13 cellular contexts compared by ENCODE assay signal in genomic region chr10:35306852-35307251, GRCh38. TPM values are rescaled to one million over a fixed set of nuclear protein-coding genes. Genes with fewer than 3 reads are reported as not detected.
DNase-seq lines count a peak whose midpoint lies in the region; ATAC-seq and TF ChIP-seq lines count a peak whose summit lies in the region.
"Had no signal": no experiment of that assay in that cellular context is flagged by ENCODE, and none has a peak within 500 bp of the region (broad histone marks: within the 10 kb centered on the region; RNA-seq: fewer than 3 reads in every experiment).

No MANE protein-coding gene starts in this region.

- peaks cover 17% of the 10 kb centered on the region; the same call in 1 of the 2 replicates for H3K4me1 Mint-ChIP-seq in HFFc6 (ENCODE audit: low read depth)

- intact Hi-C loops in colonic mucosa (cut with DNase I) (no loop called here), mucosa of descending colon (cut with DNase I, micrococcal nuclease) (no loop called here)

- H3K9ac ChIP-seq in colonic mucosa (ENCODE audit: low read depth in 2 of 2, low read length in 2 of 2), result no peak overlapping the region

- H3K4me1 ChIP-seq in colonic mucosa, result no peaks in the 10 kb centered on the region
- H3K4me1 ChIP-seq in mucosa of descending colon (ENCODE audit: low read depth), result no peaks in the 10 kb centered on the region

- in situ Hi-C loops in Caki2 (cut with HindIII; ENCODE audit: low pct_unique_long_range_greater_than_20kb, low sequenced_read_pairs), result no loop called here

- H3K27me3 Mint-ChIP-seq in HFFc6 (ENCODE audit: insufficient read depth), result peaks cover 3% of the 10 kb centered on the region; the same call in 1 of the 2 replicates

- peak; percentile 90 for ATAC-seq in mucosa of descending colon
- no peak for ATAC-seq in GM21723 (IDR thresholded peaks at IDR 0.05; ENCODE audit: unreplicated experiment)
- ATAC-seq in HG02973 (IDR thresholded peaks at IDR 0.05; ENCODE audit: unreplicated experiment), result no peak

- no peaks in the 10 kb centered on the region for H3K9me3 Mint-ChIP-seq in HFFc6
- H3K9me3 Mint-ChIP-seq: neural crest cell had no signal

- H3K4me3 ChIP-seq in LNCaP clone FGC (ENCODE audit: low read depth, low read length), result no peak overlapping the region
- no peak overlapping the region for H3K4me3 ChIP-seq in colonic mucosa
- no peak overlapping the region for H3K4me3 ChIP-seq in mucosa of descending colon
- H3K4me3 ChIP-seq: suprapubic skin had no signal

- peak; percentile 65 for DNase-seq in Caki2 (ENCODE audit: low read depth)
- DNase-seq in LNCaP clone FGC (ENCODE audit: low read depth), result peak; percentile 59
- peak; percentile 23 for DNase-seq in colonic mucosa
- DNase-seq in mucosa of descending colon, result peak in 2 of 3 donors; percentile 45 to 47
- DNase-seq in foreskin melanocyte, result no peak
- no peak for DNase-seq in HFFc6
- DNase-seq: activated effector memory CD4-positive, alpha-beta T cell treated with Interleukin-2 at 50 U/mL for 16 hours; cortex of kidney; stimulated activated CD4-positive, alpha-beta T cell treated with anti-CD3 and anti-CD28 coated beads, Interleukin-2, amount 100 ng/mL, for 24 hours had no signal

- no peak for TF ChIP-seq CTCF in LNCaP clone FGC (IDR thresholded peaks at IDR 0.05; ENCODE audit: control insufficient read depth, extremely low read depth, insufficient read depth)
- no peak for TF ChIP-seq CTCF in colonic mucosa (IDR thresholded peaks at IDR 0.05)
- no peak for TF ChIP-seq CTCF in mucosa of descending colon (IDR thresholded peaks at IDR 0.05)
- no peak for TF ChIP-seq CTCF in HFFc6 (IDR thresholded peaks at IDR 0.05)

- no peaks in the 10 kb centered on the region for H3K27me3 ChIP-seq in colonic mucosa
- H3K27me3 ChIP-seq: suprapubic skin had no signal

- no peaks in the 10 kb centered on the region for H3K36me3 Mint-ChIP-seq in HFFc6 (ENCODE audit: low read depth)

- no peak overlapping the region for H3K27ac ChIP-seq in colonic mucosa
- H3K27ac ChIP-seq: suprapubic skin had no signal

- no peak overlapping the region for H3K4me3 Mint-ChIP-seq in HFFc6
- H3K4me3 Mint-ChIP-seq: neural crest cell had no signal

- no peak overlapping the region for H3K27ac Mint-ChIP-seq in HFFc6

- H3K36me3 ChIP-seq in colonic mucosa (no peaks in the 10 kb centered on the region), mucosa of descending colon (ENCODE audit: low read depth) (no peaks in the 10 kb centered on the region)
- H3K36me3 ChIP-seq: suprapubic skin had no signal

- H3K9me3 ChIP-seq in colonic mucosa, result no peaks in the 10 kb centered on the region
- no peaks in the 10 kb centered on the region for H3K9me3 ChIP-seq in mucosa of descending colon
- H3K9me3 ChIP-seq: suprapubic skin had no signal

RNA-seq across cellular contexts. Expression of gene CCNY, which starts 29.5 kb away (rescaled TPM):
- total RNA-seq in Caki2 (2014; rRNA removed; shearing (Covaris generic); ENCODE audit: low replicate concordance), result 42.1 and 47.8 TPM in 2 replicates
- total RNA-seq in colonic mucosa (10 to 100 TPM; 43.5 to 68.6 TPM), mucosa of descending colon (10 to 100 TPM; 48.6 to 64.4 (median 51.5) TPM)
- 10 to 100 TPM; 60.0 to 76.6 (median 69.9) TPM for total RNA-seq in HFFc6 (2021; fragmentation: NEBNext Ultra II Directional; extraction: Animal tissue kit (Norgen Biotek cat#: 25700))

Comparison
In these comparisons a context has a peak if more than half of its experiments do, and no peak if none do; other contexts are left out.
1. DNase-seq: peak in Caki2 (single experiment), LNCaP clone FGC (single experiment), colonic mucosa (single experiment) and mucosa of descending colon (2 of 3); none in foreskin melanocyte (single experiment) and HFFc6 (single experiment).